In the genomic region with DNA sequence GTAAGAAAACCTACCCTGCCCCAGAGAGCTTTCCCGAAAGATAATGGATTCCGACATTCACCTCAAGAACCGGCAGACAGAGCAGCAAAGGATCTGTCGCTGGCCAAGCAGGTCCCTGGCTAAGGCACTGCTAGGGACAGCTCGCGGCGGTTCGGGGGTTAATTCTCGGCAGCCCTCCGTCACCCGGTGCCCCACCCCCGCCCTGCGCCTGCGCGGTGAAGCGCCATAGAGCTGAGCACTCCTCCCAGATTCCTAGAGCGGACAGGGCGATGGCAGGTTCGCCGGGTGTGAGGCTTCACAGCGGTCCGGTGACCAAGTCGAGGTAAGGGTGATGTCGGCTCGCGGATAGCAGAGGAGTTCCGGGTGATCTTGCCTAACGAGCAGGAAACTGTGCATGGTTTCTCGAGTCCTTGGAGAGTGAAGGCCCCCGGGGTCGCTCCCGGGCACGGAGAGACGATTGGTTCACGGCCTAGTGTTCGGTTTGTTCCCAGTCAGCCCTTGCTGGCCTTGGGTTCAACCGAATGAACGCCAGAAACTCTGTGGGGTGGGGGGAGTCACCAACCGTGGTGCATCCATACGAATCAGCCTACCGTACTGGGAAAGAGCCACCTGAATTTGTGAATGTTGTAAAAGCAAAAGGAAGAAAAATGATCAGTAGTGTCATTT, we compare ENCODE assay signal across 8 cellular contexts. TPM values are rescaled to one million over a fixed set of nuclear protein-coding genes. Genes with fewer than 3 reads are reported as not detected.
A peak's percentile ranks its signal among the peaks of the same experiment; 100 is the strongest.
DNase-seq lines count a peak whose midpoint lies in the region; ATAC-seq and TF ChIP-seq lines count a peak whose summit lies in the region.

A gene (minus strand): TSS at position 160 of the 666 bp plus-strand sequence. CDS start 25,877 bp downstream, outside the sequence.

- intact Hi-C loops in mammary epithelial cell (cut with micrococcal nuclease): loop anchor here (1.0 kb wide), 1 partner anchor 50 kb away; no protein-coding TSS in a partner anchor

- peak; percentile 91 for DNase-seq in NCI-H2196 treated with DMSO at 0.1 percent for 48 hours (lab: John Stamatoyannopoulos, UW; ENCODE audit: unreplicated experiment)
- DNase-seq in WERI-Rb-1: peak; percentile 97
- peak; percentile 95 for DNase-seq in mammary epithelial cell
- peak; percentile 100 for DNase-seq in iPS-NIHi11 (ENCODE audit: low spot score)
- peak; percentile 84 for DNase-seq in smooth muscle cell (lab: John Stamatoyannopoulos, UW; ENCODE audit: unreplicated experiment)

- H4K20me1 ChIP-seq in mammary epithelial cell (ENCODE audit: insufficient read depth, low read length) (no peaks in the 10 kb centered on the region), smooth muscle cell (ENCODE audit: low read depth) (no peaks in the 10 kb centered on the region)

- H3K27ac ChIP-seq in ACC112 (ENCODE audit: low read depth, low read length) (peak within 1 kb of the TSS; percentile 68), WERI-Rb-1 (peak within 1 kb of the TSS; percentile 83), mammary epithelial cell (ENCODE audit: insufficient read depth, low read depth, low read length) (peak within 1 kb of the TSS; percentile 71), smooth muscle cell (ENCODE audit: low read depth) (peak within 1 kb of the TSS; percentile 71)

- peaks cover 48% of the 10 kb centered on the region for H3K36me3 ChIP-seq in ACC112 (ENCODE audit: insufficient read depth, low read length)
- peaks cover 14% of the 10 kb centered on the region for H3K36me3 ChIP-seq in WERI-Rb-1
- peaks cover 5% of the 10 kb centered on the region for H3K36me3 ChIP-seq in mammary epithelial cell (ENCODE audit: insufficient read depth, low read length)
- H3K36me3 ChIP-seq in smooth muscle cell (ENCODE audit: low read depth): peaks cover 6% of the 10 kb centered on the region

- H3K9me3 ChIP-seq in WERI-Rb-1 (ENCODE audit: severe bottlenecking): no peaks in the 10 kb centered on the region
- H3K9me3 ChIP-seq in mammary epithelial cell (replicated peaks; ENCODE audit: insufficient read depth, low read length): peaks cover 3% of the 10 kb centered on the region
- H3K9me3 ChIP-seq in smooth muscle cell (replicated peaks; ENCODE audit: low read depth): peaks cover 3% of the 10 kb centered on the region

- H3K79me2 ChIP-seq in ACC112 (ENCODE audit: control insufficient read depth, insufficient read depth, low read length, unreplicated experiment): peaks cover 77% of the 10 kb centered on the region
- peaks cover 83% of the 10 kb centered on the region for H3K79me2 ChIP-seq in mammary epithelial cell (ENCODE audit: insufficient read depth, low read length)
- H3K79me2 ChIP-seq in smooth muscle cell (ENCODE audit: low read depth): peaks cover 82% of the 10 kb centered on the region

- in situ Hi-C loops in mammary epithelial cell (cut with MboI; ENCODE audit: low sequenced_read_pairs in 2 of 2): no loop called here

- H3F3A ChIP-seq in smooth muscle cell (ENCODE audit: low read depth): no peaks in the 10 kb centered on the region

- H3K27me3 ChIP-seq in ACC112 (ENCODE audit: insufficient read depth, low read length) (no peaks in the 10 kb centered on the region), WERI-Rb-1 (ENCODE audit: insufficient read depth, low read depth, severe bottlenecking) (no peaks in the 10 kb centered on the region), mammary epithelial cell (ENCODE audit: insufficient read depth, low read length) (no peaks in the 10 kb centered on the region), smooth muscle cell (ENCODE audit: low read depth) (no peaks in the 10 kb centered on the region)

- WGBS in mammary epithelial cell (ENCODE audit: low coverage, missing lambda C conversion rate): 4% methylated on average over 26 of the region's 41 CpGs
- under 1% methylated on average over 41 of the region's 41 CpGs for WGBS in smooth muscle cell (ENCODE audit: low lambda C conversion rate)

- H3K4me3 ChIP-seq in ACC112 (ENCODE audit: low read depth, low read length) (peak within 1 kb of the TSS; percentile 85), WERI-Rb-1 (ENCODE audit: low read depth, low read length) (peak within 1 kb of the TSS; percentile 93), mammary epithelial cell (replicated peaks in 1 of 3; ENCODE audit: insufficient read depth in 1 of 3, low read depth in 2 of 3, low read length in 3 of 3) (peak within 1 kb of the TSS; percentile 59 to 92 (median 73)), smooth muscle cell (peak within 1 kb of the TSS; percentile 92)

- H3K4me1 ChIP-seq in ACC112 (ENCODE audit: control insufficient read depth, insufficient read depth, low read length, unreplicated experiment) (peaks cover 15% of the 10 kb centered on the region), mammary epithelial cell (ENCODE audit: insufficient read depth, low read length) (peaks cover 8% of the 10 kb centered on the region), smooth muscle cell (ENCODE audit: low read depth) (peaks cover 8% of the 10 kb centered on the region)

- TF ChIP-seq CTCF in WERI-Rb-1 (IDR thresholded peaks at IDR 0.05; ENCODE audit: low read depth, low read length) (no peak), mammary epithelial cell (conservative IDR thresholded peaks at IDR 0.05 in 1 of 2, IDR thresholded peaks at IDR 0.05 in 1 of 2; ENCODE audit: extremely low read depth in 1 of 2, insufficient read depth in 1 of 2, low read depth in 1 of 2, low read length in 2 of 2) (no peak), smooth muscle cell (IDR thresholded peaks at IDR 0.05; ENCODE audit: borderline replicate concordance, insufficient read depth, poor library complexity, severe bottlenecking) (no peak)

- H3K4me2 ChIP-seq in mammary epithelial cell (ENCODE audit: insufficient read depth, low read depth, low read length) (peak within 1 kb of the TSS; percentile 92), smooth muscle cell (peak within 1 kb of the TSS; percentile 91)

- H2AFZ ChIP-seq in ACC112 (ENCODE audit: low read length, unreplicated experiment): peak within 1 kb of the TSS; percentile 85
- H2AFZ ChIP-seq in mammary epithelial cell (ENCODE audit: low read depth, low read length): peak within 1 kb of the TSS; percentile 94
- peak within 1 kb of the TSS; percentile 90 for H2AFZ ChIP-seq in smooth muscle cell (ENCODE audit: low read depth)

- dilution Hi-C loops in mammary epithelial cell (cut with HindIII; ENCODE audit: low sequenced_read_pairs): no loop called here

- TSS peak; percentile 71 for BruUV-seq in mammary epithelial cell (replicated peaks; lab: Mats Ljungman, UMichigan)

- CTCF ChIA-PET in mammary epithelial cell (lab: Charles Lee; ENCODE audit: low non-redundant PET): no interaction called here

- H3K9ac ChIP-seq in mammary epithelial cell (ENCODE audit: insufficient read depth, low read length): peak within 1 kb of the TSS; percentile 86
- peak within 1 kb of the TSS; percentile 91 for H3K9ac ChIP-seq in smooth muscle cell (ENCODE audit: low read depth)

- ATAC-seq in GM18870 (IDR thresholded peaks at IDR 0.05; ENCODE audit: unreplicated experiment) (peak; percentile 86), HG03135 (IDR thresholded peaks at IDR 0.05; ENCODE audit: unreplicated experiment) (peak; percentile 94)

RNA-seq across cellular contexts. Expression of the gene that starts here (rescaled TPM):
- total RNA-seq in mammary epithelial cell (10 to 100 TPM; 15.4 to 17.3 TPM), smooth muscle cell (10.3 and 13.4 TPM in 2 replicates)
- polyA plus RNA-seq in mammary epithelial cell (4.0 TPM), smooth muscle cell (3.7 and 7.2 TPM in 2 replicates)
- polyA minus RNA-seq in mammary epithelial cell: 2.8 TPM

Comparison
In these comparisons a context has a peak if more than half of its experiments do, and no peak if none do; other contexts are left out.
1. Peak in every context shown above with its lines: DNase-seq, ATAC-seq, H3K4me3 ChIP-seq and H3K27ac ChIP-seq.